In genomic region chr7:152848026-152848425, GRCh38 we compare ENCODE assay signal across 29 cellular contexts.
"Had no signal": no experiment of that assay in that cellular context is flagged by ENCODE, and none has a peak within 500 bp of the region (broad histone marks: within the 10 kb centered on the region; RNA-seq: fewer than 3 reads in every experiment).

No MANE protein-coding gene starts in this region.

- H3K4me2 ChIP-seq: smooth muscle cell had no signal

- H3K27me3 ChIP-seq: colonic mucosa, esophagus squamous epithelium, heart right ventricle, neutrophil, right atrium auricular region, thyroid gland had no signal

- H3K27ac ChIP-seq: colonic mucosa, esophagus squamous epithelium, heart right ventricle, neutrophil, prostate gland, right atrium auricular region, thyroid gland had no signal

- H3K4me1 ChIP-seq: colonic mucosa, esophagus squamous epithelium, heart right ventricle, prostate gland, right atrium auricular region, thyroid gland had no signal

- H3K27me3 Mint-ChIP-seq: dendritic cell treated with granulocyte-macrophage colony-stimulating factor and Interleukin-4, amounts not matched to agents 40 ng/mL and 50 ng/mL, for 4 days; naive B cell; natural killer cell treated with Interleukin-12 subunit alpha and Interleukin-12 subunit beta and Interleukin-15 and Interleukin-18, amount 100 ng/mL, for 72 hours; stimulated activated naive CD8-positive, alpha-beta T cell treated with anti-CD3 and anti-CD28 coated beads, Interleukin-15, amount 100 ng/mL, for 72 hours; type B pancreatic cell had no signal

- H3K36me3 ChIP-seq: colonic mucosa, prostate gland had no signal

- ATAC-seq: heart right ventricle; left lobe of liver; mucosa of descending colon; natural killer cell treated with Interleukin-12 subunit alpha and Interleukin-12 subunit beta and Interleukin-15 and Interleukin-18, amount 100 ng/mL, for 72 hours; sciatic nerve; stimulated activated naive CD8-positive, alpha-beta T cell treated with anti-CD3 and anti-CD28 coated beads, Interleukin-15, amount 100 ng/mL, for 72 hours had no signal

- H3K9me3 ChIP-seq: colonic mucosa, esophagus squamous epithelium, heart right ventricle, mucosa of descending colon, neutrophil, prostate gland, right atrium auricular region, thyroid gland had no signal

- H3K9me3 Mint-ChIP-seq: dendritic cell treated with granulocyte-macrophage colony-stimulating factor and Interleukin-4, amounts not matched to agents 40 ng/mL and 50 ng/mL, for 4 days; immature natural killer cell; mesothelial cell of epicardium; naive B cell; natural killer cell treated with Interleukin-12 subunit alpha and Interleukin-12 subunit beta and Interleukin-15 and Interleukin-18, amount 100 ng/mL, for 72 hours; stimulated activated naive CD8-positive, alpha-beta T cell treated with anti-CD3 and anti-CD28 coated beads, Interleukin-15, amount 100 ng/mL, for 72 hours; type B pancreatic cell had no signal

- H3K4me3 Mint-ChIP-seq: dendritic cell treated with granulocyte-macrophage colony-stimulating factor and Interleukin-4, amounts not matched to agents 40 ng/mL and 50 ng/mL, for 4 days; immature natural killer cell; mesothelial cell of epicardium; naive B cell; natural killer cell treated with Interleukin-12 subunit alpha and Interleukin-12 subunit beta and Interleukin-15 and Interleukin-18, amount 100 ng/mL, for 72 hours; stimulated activated naive CD8-positive, alpha-beta T cell treated with anti-CD3 and anti-CD28 coated beads, Interleukin-15, amount 100 ng/mL, for 72 hours; type B pancreatic cell had no signal

- H3K27ac Mint-ChIP-seq: dendritic cell treated with granulocyte-macrophage colony-stimulating factor and Interleukin-4, amounts not matched to agents 40 ng/mL and 50 ng/mL, for 4 days; mesothelial cell of epicardium; natural killer cell treated with Interleukin-12 subunit alpha and Interleukin-12 subunit beta and Interleukin-15 and Interleukin-18, amount 100 ng/mL, for 72 hours had no signal

- H3K4me3 ChIP-seq: colonic mucosa, esophagus squamous epithelium, heart right ventricle, mucosa of descending colon, prostate gland, right atrium auricular region, smooth muscle cell, thyroid gland had no signal

- H3K4me1 Mint-ChIP-seq: immature natural killer cell; mesothelial cell of epicardium; stimulated activated naive CD8-positive, alpha-beta T cell treated with anti-CD3 and anti-CD28 coated beads, Interleukin-15, amount 100 ng/mL, for 72 hours had no signal

- H3K36me3 Mint-ChIP-seq: natural killer cell treated with Interleukin-12 subunit alpha and Interleukin-12 subunit beta and Interleukin-15 and Interleukin-18, amount 100 ng/mL, for 72 hours had no signal

- DNase-seq: colonic mucosa; effector CD8-positive, alpha-beta T cell; erythroblast; esophagus squamous epithelium; foreskin melanocyte; glutamatergic neuron; heart right ventricle; hippocampal formation; immature natural killer cell; mesenchymal stem cell; mucosa of descending colon; naive B cell; stimulated activated CD4-positive, alpha-beta T cell treated with anti-CD3 and anti-CD28 coated beads, Interleukin-12 subunit alpha, Interleukin-12 subunit beta, amount 100 ng/mL, for 4 hours; stimulated activated CD4-positive, alpha-beta T cell treated with anti-CD3 and anti-CD28 coated beads, Interleukin-1b, Interleukin-23, amount 100 ng/mL, for 48 hours; stimulated activated CD4-positive, alpha-beta T cell treated with anti-CD3 and anti-CD28 coated beads, Interleukin-4, amount 100 ng/mL, for 1 hour; stimulated activated CD8-positive, alpha-beta memory T cell treated with anti-CD3 and anti-CD28 coated beads, Interleukin-4, amount 100 ng/mL, for 48 hours; stimulated activated naive CD4-positive, alpha-beta T cell; stimulated activated naive CD8-positive, alpha-beta T cell treated with anti-CD3 and anti-CD28 coated beads, Interleukin-15, amount 100 ng/mL, for 72 hours; thyroid gland had no signal
